Comparison of ENCODE assay signal across 12 cellular contexts in the genomic region with DNA sequence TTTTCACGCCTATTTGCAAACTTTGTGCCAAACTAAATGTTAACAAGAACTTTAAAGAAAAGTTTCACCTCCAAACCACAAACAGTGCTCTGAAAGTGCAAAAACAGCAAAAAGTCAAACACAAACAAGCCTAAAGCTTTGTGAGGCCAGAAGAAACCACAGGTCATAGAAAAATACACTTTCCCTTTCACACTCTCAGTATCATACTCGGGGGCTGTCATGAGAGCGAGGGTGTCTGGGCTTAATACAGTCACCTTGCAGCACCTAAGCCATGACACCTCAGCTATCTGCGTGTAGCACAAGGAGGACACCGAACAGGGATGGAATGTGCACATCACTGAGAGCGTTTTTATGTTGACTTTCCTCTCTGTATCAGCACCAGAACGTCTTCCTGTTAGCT. TPM values are rescaled to one million over a fixed set of nuclear protein-coding genes. Genes with fewer than 3 reads are reported as not detected.
DNase-seq lines count a peak whose midpoint lies in the region; ATAC-seq and TF ChIP-seq lines count a peak whose summit lies in the region.
"Had no signal": no experiment of that assay in that cellular context is flagged by ENCODE, and none has a peak within 500 bp of the region (broad histone marks: within the 10 kb centered on the region; RNA-seq: fewer than 3 reads in every experiment).

No MANE protein-coding gene starts in this region.

- peak; percentile 65 for ATAC-seq in GM21529 (IDR thresholded peaks at IDR 0.05; ENCODE audit: unreplicated experiment)
- peak; percentile 33 to 61 for ATAC-seq in naive thymus-derived CD8-positive, alpha-beta T cell
- no peak for ATAC-seq in heart left ventricle
- no peak for ATAC-seq in aorta (ENCODE audit: low FRiP score)

- H3K4me1 ChIP-seq in heart left ventricle (no peaks in the 10 kb centered on the region), aorta (ENCODE audit: control insufficient read depth in 1 of 2, insufficient read depth in 2 of 2, low read length in 2 of 2) (no peaks in the 10 kb centered on the region)

- DNase-seq in activated CD4-positive, alpha-beta T cell treated with anti-CD3 and anti-CD28 coated beads, Interleukin-2, amount 10 ng/mL, durations not matched to agents 24 days and 14 days: peak; percentile 72
- no peak for DNase-seq in activated CD4-positive, alpha-beta T cell treated with anti-CD3 and anti-CD28 coated beads, Interleukin-2, amount 50 U/mL, for 1 hour
- DNase-seq in T-helper 2 cell treated with Interferon-gamma antibody and Interleukin-4, amounts not matched to agents 5 μg/mL and 100 μg/mL, for 36 hours (ENCODE audit: low spot score): peak; percentile 20
- peak in 2 of 10 donors; percentile 28 to 52 for DNase-seq in naive thymus-derived CD8-positive, alpha-beta T cell
- DNase-seq in heart left ventricle (no peak), aorta (no peak), A172 (ENCODE audit: low spot score) (no peak)
- DNase-seq: DMS79, NCI-H146 had no signal

- POLR2A ChIA-PET in naive thymus-derived CD8-positive, alpha-beta T cell (lab: Charles Lee): interaction anchor here (0.6 to 1.5 kb wide), 3 partner anchors 9 to 204 kb away, joined by 3 to 4 read pairs (median 4); a partner anchor contains a TSS

- H3K4me3 ChIP-seq in heart left ventricle (no peak overlapping the region), aorta (ENCODE audit: low read length in 2 of 2) (no peak overlapping the region)
- H3K4me3 ChIP-seq: skin epidermis had no signal

- H3K9me3 ChIP-seq in heart left ventricle (no peaks in the 10 kb centered on the region), aorta (ENCODE audit: control insufficient read depth, low read length) (no peaks in the 10 kb centered on the region)

- H3K27ac ChIP-seq in heart left ventricle (no peak overlapping the region), aorta (ENCODE audit: low read depth in 1 of 2, low read length in 2 of 2) (no peak overlapping the region)

- no peak for TF ChIP-seq POLR2A in heart left ventricle (IDR thresholded peaks at IDR 0.05)

- peak overlapping the region; percentile 32 for H3K4me3 Mint-ChIP-seq in activated CD4-positive, alpha-beta T cell treated with anti-CD3 and anti-CD28 coated beads, Interleukin-2, amount 10 ng/mL, durations not matched to agents 24 days and 14 days
- peak overlapping the region; percentile 4 for H3K4me3 Mint-ChIP-seq in T-helper 2 cell treated with Interferon-gamma antibody and Interleukin-4, amounts not matched to agents 5 μg/mL and 100 μg/mL, for 36 hours
- H3K4me3 Mint-ChIP-seq in naive thymus-derived CD8-positive, alpha-beta T cell: peak overlapping the region in 4 of 10 donors; percentile 1 to 52 (median 28)
- H3K4me3 Mint-ChIP-seq: T-helper 1 cell treated with Interleukin-12 subunit alpha and Interleukin-12 subunit beta and Interleukin-4 antibody, amounts not matched to agents 30 μg/mL and 1 μg/mL, for 36 hours had no signal

- H3K4me1 Mint-ChIP-seq in activated CD4-positive, alpha-beta T cell treated with anti-CD3 and anti-CD28 coated beads, Interleukin-2, amount 10 ng/mL, durations not matched to agents 24 days and 14 days: peaks cover 8% of the 10 kb centered on the region
- H3K4me1 Mint-ChIP-seq in T-helper 2 cell treated with Interferon-gamma antibody and Interleukin-4, amounts not matched to agents 5 μg/mL and 100 μg/mL, for 36 hours (ENCODE audit: low read depth): peaks cover 12% of the 10 kb centered on the region
- peaks cover 2 to 17% (median 9%) of the 10 kb centered on the region in 4 donors for H3K4me1 Mint-ChIP-seq in naive thymus-derived CD8-positive, alpha-beta T cell

- H3K36me3 Mint-ChIP-seq in activated CD4-positive, alpha-beta T cell treated with anti-CD3 and anti-CD28 coated beads, Interleukin-2, amount 10 ng/mL, durations not matched to agents 24 days and 14 days (ENCODE audit: low read depth): no peaks in the 10 kb centered on the region
- no peaks in the 10 kb centered on the region for H3K36me3 Mint-ChIP-seq in T-helper 2 cell treated with Interferon-gamma antibody and Interleukin-4, amounts not matched to agents 5 μg/mL and 100 μg/mL, for 36 hours (ENCODE audit: low read depth)
- no peaks in the 10 kb centered on the region for H3K36me3 Mint-ChIP-seq in naive thymus-derived CD8-positive, alpha-beta T cell

- intact Hi-C loops in activated CD4-positive, alpha-beta T cell treated with anti-CD3 and anti-CD28 coated beads, Interleukin-2, amount 10 ng/mL, durations not matched to agents 24 days and 14 days (cut with micrococcal nuclease): no loop called here
- intact Hi-C loops in heart left ventricle (cut with DNase I) (no loop called here), aorta (cut with DNase I) (no loop called here)

- no peaks in the 10 kb centered on the region for H3K36me3 ChIP-seq in heart left ventricle
- H3K36me3 ChIP-seq in aorta (ENCODE audit: control insufficient read depth in 1 of 2, insufficient read depth in 2 of 2, low read length in 1 of 2): no peaks in the 10 kb centered on the region

- H3K27me3 Mint-ChIP-seq in activated CD4-positive, alpha-beta T cell treated with anti-CD3 and anti-CD28 coated beads, Interleukin-2, amount 10 ng/mL, durations not matched to agents 24 days and 14 days: peaks cover 10% of the 10 kb centered on the region
- peaks cover 2% of the 10 kb centered on the region for H3K27me3 Mint-ChIP-seq in T-helper 2 cell treated with Interferon-gamma antibody and Interleukin-4, amounts not matched to agents 5 μg/mL and 100 μg/mL, for 36 hours (ENCODE audit: low read depth)
- no peaks in the 10 kb centered on the region for H3K27me3 Mint-ChIP-seq in naive thymus-derived CD8-positive, alpha-beta T cell

- no peaks in the 10 kb centered on the region for H3K27me3 ChIP-seq in heart left ventricle
- H3K27me3 ChIP-seq in aorta (ENCODE audit: control insufficient read depth in 1 of 2, insufficient read depth in 2 of 2, low read length in 1 of 2): no peaks in the 10 kb centered on the region

- no peaks in the 10 kb centered on the region for H3K9me3 Mint-ChIP-seq in activated CD4-positive, alpha-beta T cell treated with anti-CD3 and anti-CD28 coated beads, Interleukin-2, amount 10 ng/mL, durations not matched to agents 24 days and 14 days
- no peaks in the 10 kb centered on the region for H3K9me3 Mint-ChIP-seq in T-helper 2 cell treated with Interferon-gamma antibody and Interleukin-4, amounts not matched to agents 5 μg/mL and 100 μg/mL, for 36 hours
- no peaks in the 10 kb centered on the region for H3K9me3 Mint-ChIP-seq in naive thymus-derived CD8-positive, alpha-beta T cell
- H3K9me3 Mint-ChIP-seq: T-helper 1 cell treated with Interleukin-12 subunit alpha and Interleukin-12 subunit beta and Interleukin-4 antibody, amounts not matched to agents 30 μg/mL and 1 μg/mL, for 36 hours had no signal

- H3K27ac Mint-ChIP-seq in activated CD4-positive, alpha-beta T cell treated with anti-CD3 and anti-CD28 coated beads, Interleukin-2, amount 10 ng/mL, durations not matched to agents 24 days and 14 days: peak overlapping the region; percentile 25
- no peak overlapping the region for H3K27ac Mint-ChIP-seq in T-helper 2 cell treated with Interferon-gamma antibody and Interleukin-4, amounts not matched to agents 5 μg/mL and 100 μg/mL, for 36 hours
- H3K27ac Mint-ChIP-seq in naive thymus-derived CD8-positive, alpha-beta T cell: peak overlapping the region in 5 of 10 donors; percentile 19 to 81 (median 77)
- H3K27ac Mint-ChIP-seq: T-helper 1 cell treated with Interleukin-12 subunit alpha and Interleukin-12 subunit beta and Interleukin-4 antibody, amounts not matched to agents 30 μg/mL and 1 μg/mL, for 36 hours had no signal

- no peak for TF ChIP-seq CTCF in heart left ventricle (IDR thresholded peaks at IDR 0.05)

- 55 to 61% (median 55%) methylated on average over 7 of the region's 7 CpGs for WGBS in heart left ventricle, 4 donors
- WGBS in aorta, 2 donors: 60 to 76% methylated on average over 7 of the region's 7 CpGs

RNA-seq across cellular contexts. Expression of a gene that starts 26.6 kb away (rescaled TPM):
- 132 TPM in 2 replicates for total RNA-seq in activated CD4-positive, alpha-beta T cell treated with anti-CD3 and anti-CD28 coated beads, Interleukin-2, amount 10 ng/mL, durations not matched to agents 24 days and 14 days
- 10 to 100 TPM; 40.9 to 41.7 TPM for total RNA-seq in naive thymus-derived CD8-positive, alpha-beta T cell
- polyA plus RNA-seq in naive thymus-derived CD8-positive, alpha-beta T cell: 10 to 100 TPM; 25.5 to 37.1 (median 35.5) TPM
- total RNA-seq in heart left ventricle (10 to 100 TPM; 12.9 to 28.3 (median 18.5) TPM), aorta (10 to 100 TPM; 33.0 to 45.9 TPM)
- polyA plus RNA-seq in heart left ventricle (10 to 100 TPM in 1 of 2 donors, 1 to 10 TPM in 1; 8.6 to 39.9 TPM), aorta (10 to 100 TPM; 10.8 to 16.4 TPM)
- 51.2 and 53.9 TPM in 2 replicates for total RNA-seq in A172 (2014; rRNA removed; shearing (Covaris generic))

RNA-seq across cellular contexts. Expression of a gene that starts 37.1 kb away (rescaled TPM):
- total RNA-seq in activated CD4-positive, alpha-beta T cell treated with anti-CD3 and anti-CD28 coated beads, Interleukin-2, amount 10 ng/mL, durations not matched to agents 24 days and 14 days: 68.8 and 72.5 TPM in 2 replicates
- total RNA-seq in naive thymus-derived CD8-positive, alpha-beta T cell: 10 to 100 TPM; 62.7 to 71.7 TPM
- 10 to 100 TPM; 71.4 to 76.1 (median 74.2) TPM for polyA plus RNA-seq in naive thymus-derived CD8-positive, alpha-beta T cell
- 10 to 100 TPM in 6 of 9 donors, 1 to 10 TPM in 3; 7.5 to 33.1 (median 10.4) TPM for total RNA-seq in heart left ventricle
- 10 to 100 TPM; 11.7 to 13.9 TPM for polyA plus RNA-seq in heart left ventricle
- 10 to 100 TPM; 37.2 to 52.9 TPM for total RNA-seq in aorta
- polyA plus RNA-seq in aorta: 10 to 100 TPM; 26.6 to 37.7 TPM
- 41.1 and 43.9 TPM in 2 replicates for total RNA-seq in A172 (2014; rRNA removed; shearing (Covaris generic))

Comparison
In these comparisons a context has a peak if more than half of its experiments do, and no peak if none do; other contexts are left out.
1. DNase-seq: peak in activated CD4-positive, alpha-beta T cell treated with anti-CD3 and anti-CD28 coated beads, Interleukin-2, amount 10 ng/mL, durations not matched to agents 24 days and 14 days (single experiment) and T-helper 2 cell treated with Interferon-gamma antibody and Interleukin-4, amounts not matched to agents 5 μg/mL and 100 μg/mL, for 36 hours (single experiment); none in activated CD4-positive, alpha-beta T cell treated with anti-CD3 and anti-CD28 coated beads, Interleukin-2, amount 50 U/mL, for 1 hour (single experiment), heart left ventricle (0 of 5), aorta (0 of 2) and A172 (single experiment).
2. ATAC-seq: peak in GM21529 (single experiment) and naive thymus-derived CD8-positive, alpha-beta T cell (2 of 2); none in heart left ventricle (0 of 4) and aorta (single experiment).